ENCODE assay signal across 10 cellular contexts in genomic region chr15:40253179-40253790, GRCh38. TPM values are rescaled to one million over a fixed set of nuclear protein-coding genes. Genes with fewer than 3 reads are reported as not detected.
DNase-seq lines count a peak whose midpoint lies in the region; ATAC-seq, FAIRE-seq and TF ChIP-seq lines count a peak whose summit lies in the region.
"Had no signal": no experiment of that assay in that cellular context is flagged by ENCODE, and none has a peak within 500 bp of the region (broad histone marks: within the 10 kb centered on the region; RNA-seq: fewer than 3 reads in every experiment).

No MANE protein-coding gene starts in this region.

- peaks cover 0 to 13% of the 10 kb centered on the region in 2 donors for H3K4me1 ChIP-seq in muscle layer of duodenum (ENCODE audit: control insufficient read depth in 1 of 2, insufficient read depth in 2 of 2, low read length in 2 of 2)

- no peaks in the 10 kb centered on the region for H3K36me3 ChIP-seq in muscle layer of duodenum (ENCODE audit: control insufficient read depth in 1 of 2, insufficient read depth in 2 of 2, low read length in 2 of 2)

- intact Hi-C loops in dorsolateral prefrontal cortex (cut with DNase I) = no loop called here

- FAIRE-seq in D721Med (lab: Jason Lieb, UNC) = no peak
- FAIRE-seq: HTR-8/SVneo had no signal

- H3K9me3 ChIP-seq in muscle layer of duodenum (ENCODE audit: control insufficient read depth in 1 of 2, low read length in 2 of 2) = no peaks in the 10 kb centered on the region

- peak; percentile 36 for ATAC-seq in HG02885 (IDR thresholded peaks at IDR 0.05; ENCODE audit: poor library complexity, unreplicated experiment)
- no peak for ATAC-seq in HG03108 (IDR thresholded peaks at IDR 0.05; ENCODE audit: unreplicated experiment)

- TF ChIP-seq CTCF in 22Rv1 (IDR thresholded peaks at IDR 0.05) (no peak), dorsolateral prefrontal cortex (IDR thresholded peaks at IDR 0.05 in 54 of 56, conservative IDR thresholded peaks at IDR 0.05 in 2 of 56; ENCODE audit: low read depth in 1 of 56, partially characterized antibody in 56 of 56) (no peak), D721Med (IDR thresholded peaks at IDR 0.05; ENCODE audit: insufficient read depth, missing control alignments) (no peak)

- H3K4me3 ChIP-seq in dorsolateral prefrontal cortex (peak overlapping the region; percentile 34 to 72 (median 55)), muscle layer of duodenum (ENCODE audit: low read depth in 1 of 2, low read length in 2 of 2) (peak overlapping the region; percentile 55 to 68)

- peak overlapping the region; percentile 79 for H3K27ac ChIP-seq in 22Rv1
- H3K27ac ChIP-seq in dorsolateral prefrontal cortex = peak overlapping the region in 15 of 59 donors; percentile 14 to 75 (median 36)
- H3K27ac ChIP-seq in muscle layer of duodenum (ENCODE audit: low read length) = no peak overlapping the region

- H3K27me3 ChIP-seq in dorsolateral prefrontal cortex (peaks cover 0 to 34% (median 2%) of the 10 kb centered on the region in 45 donors), muscle layer of duodenum (ENCODE audit: low read depth, low read length) (peaks cover 10% of the 10 kb centered on the region)

- DNase-seq in dorsolateral prefrontal cortex (no peak), NCI-H2171 treated with DMSO at 0.1 percent for 48 hours (lab: John Stamatoyannopoulos, UW) (no peak), middle frontal gyrus (ENCODE audit: extremely low spot score, low spot score) (no peak), D721Med (ENCODE audit: insufficient read length, low spot score) (no peak)
- DNase-seq: activated CD4-positive, CD25-positive, alpha-beta regulatory T cell treated with anti-CD3 and anti-CD28 coated beads, Interleukin-2, amount 50 U/mL, for 72 hours had no signal

RNA-seq across cellular contexts. Expression of gene PAK6, which starts 14.4 kb away (rescaled TPM):
- 10 to 100 TPM in 119 of 120 experiments, 1 to 10 TPM in 1; 8.3 to 67.8 (median 34.1) TPM for total RNA-seq in dorsolateral prefrontal cortex

RNA-seq across cellular contexts. Expression of gene ANKRD63, which starts 29.6 kb away (rescaled TPM):
- total RNA-seq in dorsolateral prefrontal cortex = 1 to 10 TPM in 106 of 120 experiments, under 1 TPM in 11, not detected in 3; 0.48 to 4.9 (median 2.0) TPM

RNA-seq across cellular contexts. Expression of gene PLCB2, which starts 54.5 kb away (rescaled TPM):
- 10 to 100 TPM; 10.2 to 52.4 (median 21.2) TPM for total RNA-seq in dorsolateral prefrontal cortex
